16 cellular contexts compared by ENCODE assay signal in the genomic region with DNA sequence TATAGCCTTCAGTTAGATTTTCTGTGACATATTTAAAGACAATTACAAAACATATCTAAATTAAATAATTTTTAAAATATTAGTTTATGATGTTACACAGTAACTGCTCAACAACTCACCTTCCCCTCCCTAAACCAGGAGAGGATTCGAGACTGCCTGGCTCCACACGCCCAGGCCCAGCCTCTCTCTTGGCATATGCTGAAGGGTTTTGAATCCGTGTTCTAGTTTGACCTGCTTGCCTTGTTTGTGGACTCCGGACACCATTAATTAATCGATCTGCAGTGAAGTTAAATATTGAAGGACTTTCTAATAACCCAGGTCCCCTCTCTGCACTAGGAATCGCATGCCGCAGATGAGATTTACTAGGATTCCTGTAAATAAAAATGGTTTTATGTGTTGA.
"Had no signal": no experiment of that assay in that cellular context is flagged by ENCODE, and none has a peak within 500 bp of the region (broad histone marks: within the 10 kb centered on the region; RNA-seq: fewer than 3 reads in every experiment).

No MANE protein-coding gene starts in this region.

- H3K27ac ChIP-seq: coronary artery, left ventricle myocardium inferior, lower lobe of right lung, parathyroid adenoma, sigmoid colon had no signal

- H3K4me1 Mint-ChIP-seq: endodermal cell, nephron had no signal

- DNase-seq: cerebellar nuclear complex; effector CD4-positive, alpha-beta T cell; endodermal cell; left ventricle myocardium inferior; lower lobe of right lung; mesenchymal stem cell; midbrain; naive B cell; sigmoid colon; stimulated activated CD4-positive, alpha-beta T cell treated with anti-CD3 and anti-CD28 coated beads, Interleukin-12 subunit alpha, Interleukin-12 subunit beta, amount 100 ng/mL, for 4 hours; stimulated activated naive CD4-positive, alpha-beta T cell treated with Interleukin-2 at 50 U/mL for 16 hours had no signal

- H3K27me3 Mint-ChIP-seq: naive B cell, type B pancreatic cell had no signal

- ATAC-seq: lower lobe of right lung had no signal

- H3K4me3 Mint-ChIP-seq: endodermal cell, nephron, type B pancreatic cell had no signal

- H3K9me3 Mint-ChIP-seq: endodermal cell, naive B cell, nephron, type B pancreatic cell had no signal

- H2AFZ ChIP-seq: parathyroid adenoma had no signal

- H3K9ac ChIP-seq: parathyroid adenoma had no signal

- H3K27ac Mint-ChIP-seq: endodermal cell, nephron, type B pancreatic cell had no signal

- H3K4me1 ChIP-seq: left ventricle myocardium inferior, lower lobe of right lung, parathyroid adenoma, sigmoid colon had no signal

- H3K4me3 ChIP-seq: coronary artery, left ventricle myocardium inferior, lower lobe of right lung, sigmoid colon, skin epidermis had no signal

- H3K9me3 ChIP-seq: left ventricle myocardium inferior, lower lobe of right lung, sigmoid colon had no signal

- H3K27me3 ChIP-seq: sigmoid colon had no signal
